Comparison of ENCODE assay signal across 14 cellular contexts in genomic region chr16:67169011-67169451, GRCh38. TPM values are rescaled to one million over a fixed set of nuclear protein-coding genes. Genes with fewer than 3 reads are reported as not detected.
DNase-seq lines count a peak whose midpoint lies in the region; TF ChIP-seq lines count a peak whose summit lies in the region.
"Had no signal": no experiment of that assay in that cellular context is flagged by ENCODE, and none has a peak within 500 bp of the region (broad histone marks: within the 10 kb centered on the region; RNA-seq: fewer than 3 reads in every experiment).

No MANE protein-coding gene starts in this region.

- no peak for TF ChIP-seq POLR2A in sigmoid colon (IDR thresholded peaks at IDR 0.05)

- no peaks in the 10 kb centered on the region for H4K20me1 ChIP-seq in H9 (ENCODE audit: control insufficient read depth, insufficient read depth, insufficient read length)

- peaks cover 36 to 62% of the 10 kb centered on the region in 2 experiments for H3K4me1 Mint-ChIP-seq in H9

- no peak overlapping the region for H2AK5ac ChIP-seq in H9 (ENCODE audit: insufficient read length, low read length)

- H3K9ac ChIP-seq in H9 (ENCODE audit: extremely low read depth, insufficient read length, low read length), result no peak overlapping the region

- H4K8ac ChIP-seq in H9 (replicated peaks; ENCODE audit: insufficient read length, low read depth, low read length), result no peak overlapping the region

- H3K23me2 ChIP-seq in H9 (ENCODE audit: insufficient read length, low read depth, low read length, poor library complexity, severe bottlenecking), result peaks cover 13% of the 10 kb centered on the region

- H3K36me3 Mint-ChIP-seq in H9 (ENCODE audit: insufficient read depth in 1 of 3, low read depth in 3 of 3), result peaks cover 0 to 2% (median 0%) of the 10 kb centered on the region in 3 experiments; a peak in 1 of 7 replicates
- H3K36me3 Mint-ChIP-seq: CD8-positive, alpha-beta T cell had no signal

- H2BK12ac ChIP-seq in H9 (ENCODE audit: insufficient read length, low read depth, low read length), result no peak overlapping the region

- no peak overlapping the region for H2BK15ac ChIP-seq in H9 (ENCODE audit: low read depth, low read length)

- H3K4me3 ChIP-seq in WERI-Rb-1 (ENCODE audit: low read depth, low read length) (peak overlapping the region; percentile 62), right atrium auricular region (no peak overlapping the region), sigmoid colon (peak overlapping the region in 1 of 4 donors; percentile 56)

- H3K9me3 ChIP-seq in H9 (ENCODE audit: control insufficient read depth, low read depth, low read length), result no peaks in the 10 kb centered on the region
- H3K9me3 ChIP-seq in WERI-Rb-1 (ENCODE audit: severe bottlenecking), result no peaks in the 10 kb centered on the region
- H3K9me3 ChIP-seq in right atrium auricular region, result no peaks in the 10 kb centered on the region
- H3K9me3 ChIP-seq in sigmoid colon, result no peaks in the 10 kb centered on the region
- H3K9me3 ChIP-seq: left lung, pancreas had no signal

- no peak overlapping the region for H2AFZ ChIP-seq in H9 (ENCODE audit: low read length)

- H3K27me3 ChIP-seq in H9 (ENCODE audit: insufficient read depth, low read length) (peaks cover 72% of the 10 kb centered on the region), WERI-Rb-1 (ENCODE audit: insufficient read depth, low read depth, severe bottlenecking) (no peaks in the 10 kb centered on the region), right atrium auricular region (no peaks in the 10 kb centered on the region), sigmoid colon (peaks cover 19 to 24% (median 20%) of the 10 kb centered on the region in 3 donors)
- H3K27me3 ChIP-seq: pancreas had no signal

- no peak overlapping the region for H2BK120ac ChIP-seq in H9 (ENCODE audit: low read depth, low read length, poor library complexity, severe bottlenecking)

- H3K14ac ChIP-seq in H9 (ENCODE audit: insufficient read depth, low read length), result no peak overlapping the region

- H3K79me2 ChIP-seq in H9 (ENCODE audit: insufficient read depth, low read length), result no peaks in the 10 kb centered on the region

- TF ChIP-seq CTCF in H9 (conservative IDR thresholded peaks at IDR 0.05), result no peak
- TF ChIP-seq CTCF in WERI-Rb-1 (IDR thresholded peaks at IDR 0.05; ENCODE audit: low read depth, low read length), result no peak
- no peak for TF ChIP-seq CTCF in right atrium auricular region (IDR thresholded peaks at IDR 0.05)
- no peak for TF ChIP-seq CTCF in sigmoid colon (IDR thresholded peaks at IDR 0.05)

- H3K4me2 ChIP-seq in H9 (ENCODE audit: insufficient read depth, insufficient read length, low read length), result peak overlapping the region; percentile 60

- peak overlapping the region; percentile 62 to 87 for H3K4me3 Mint-ChIP-seq in H9

- no peak overlapping the region for H2BK20ac ChIP-seq in H9 (ENCODE audit: low read depth, low read length, poor library complexity, severe bottlenecking)

- intact Hi-C loops in sigmoid colon (cut with DNase I), result no loop called here

- H3K27me3 Mint-ChIP-seq in H9 (ENCODE audit: low read depth), result peaks cover 92% of the 10 kb centered on the region

- no peak overlapping the region for H3K4ac ChIP-seq in H9 (ENCODE audit: low read depth, low read length)

- H4K91ac ChIP-seq in H9 (ENCODE audit: insufficient read length, low read depth, low read length), result no peak overlapping the region

- H3K9me3 Mint-ChIP-seq in H9, result peaks cover 0 to 3% of the 10 kb centered on the region in 2 experiments; a peak in 1 of 5 replicates
- H3K9me3 Mint-ChIP-seq: CD8-positive, alpha-beta T cell; stimulated activated naive CD8-positive, alpha-beta T cell treated with anti-CD3 and anti-CD28 coated beads, Interleukin-15, Interleukin-2, amounts not matched to agents 100 ng/mL and 50 ng/mL, for 24 hours had no signal

- no peak overlapping the region for H3K56ac ChIP-seq in H9 (ENCODE audit: insufficient read length, low read depth, low read length)

- no peak overlapping the region for H3K27ac Mint-ChIP-seq in H9
- H3K27ac Mint-ChIP-seq: CD8-positive, alpha-beta T cell; stimulated activated naive CD8-positive, alpha-beta T cell treated with anti-CD3 and anti-CD28 coated beads, Interleukin-15, Interleukin-2, amounts not matched to agents 100 ng/mL and 50 ng/mL, for 24 hours had no signal

- no peak for TF ChIP-seq EP300 in sigmoid colon (IDR thresholded peaks at IDR 0.05)

- H3K79me1 ChIP-seq in H9 (ENCODE audit: insufficient read depth, low read depth, low read length, poor library complexity, severe bottlenecking), result no peaks in the 10 kb centered on the region

- H3K23ac ChIP-seq in H9 (ENCODE audit: insufficient read length, low read depth, low read length), result no peak overlapping the region

- no peak overlapping the region for H3T11ph ChIP-seq in H9 (ENCODE audit: low read length)

- peaks cover 5% of the 10 kb centered on the region; the same call in 1 of the 2 replicates for H3K4me1 ChIP-seq in H9 (ENCODE audit: insufficient read depth, low read length)
- peaks cover 0 to 69% of the 10 kb centered on the region in 2 donors for H3K4me1 ChIP-seq in right atrium auricular region
- H3K4me1 ChIP-seq in sigmoid colon, result peaks cover 0 to 64% (median 61%) of the 10 kb centered on the region in 4 donors
- H3K4me1 ChIP-seq: foreskin keratinocyte had no signal

- no CpG with 5 or more reads among the region's 9 CpGs for WGBS in H9 (ENCODE audit: extremely low coverage, insufficient read length, low lambda C conversion rate)
- WGBS in sigmoid colon, 2 donors, result 55 to 71% methylated on average over 9 of the region's 9 CpGs

- DNase-seq in H9, result peak; percentile 77
- DNase-seq in WERI-Rb-1, result no peak
- DNase-seq in right atrium auricular region (ENCODE audit: low spot score), result no peak
- no peak for DNase-seq in sigmoid colon
- no peak for DNase-seq in activated CD4-positive, alpha-beta T cell treated with anti-CD3 and anti-CD28 coated beads, Interleukin-2, amount 50 U/mL, for 48 hours
- DNase-seq in H4 (ENCODE audit: low spot score), result no peak
- DNase-seq in NCI-H2196 (lab: John Stamatoyannopoulos, UW; ENCODE audit: unreplicated experiment), result no peak
- DNase-seq: foreskin keratinocyte; NCI-H1048; stimulated activated CD4-positive, alpha-beta T cell treated with anti-CD3 and anti-CD28 coated beads, Interleukin-4, amount 100 ng/mL, for 1 hour had no signal

- no peak overlapping the region for H3K18ac ChIP-seq in H9 (ENCODE audit: insufficient read length, low read depth, low read length)

- H2BK5ac ChIP-seq in H9 (ENCODE audit: insufficient read length, low read length), result no peak overlapping the region

- no peaks in the 10 kb centered on the region for H3K36me3 ChIP-seq in WERI-Rb-1
- H3K36me3 ChIP-seq in right atrium auricular region, result no peaks in the 10 kb centered on the region
- H3K36me3 ChIP-seq in sigmoid colon, result no peaks in the 10 kb centered on the region
- H3K36me3 ChIP-seq: left lung, pancreas had no signal

- no peak overlapping the region for H3K27ac ChIP-seq in H9 (ENCODE audit: insufficient read length, low read depth, low read length)
- peak overlapping the region; percentile 94 for H3K27ac ChIP-seq in WERI-Rb-1
- H3K27ac ChIP-seq in right atrium auricular region, result peak overlapping the region; percentile 90 to 93
- peak overlapping the region; percentile 87 to 95 (median 90) for H3K27ac ChIP-seq in sigmoid colon
- H3K27ac ChIP-seq: foreskin keratinocyte had no signal

- H4K5ac ChIP-seq in H9 (ENCODE audit: insufficient read length, low read depth, low read length), result no peak overlapping the region

RNA-seq across cellular contexts. Expression of gene NOL3, which starts 1.3 kb away (rescaled TPM):
- total RNA-seq in H9 (2021), result 5.6 and 5.9 TPM in 2 replicates
- total RNA-seq in right atrium auricular region, result 100 to 1,000 TPM in 1 of 2 donors, 10 to 100 TPM in 1; 87.5 to 103 TPM
- total RNA-seq in sigmoid colon, result 10 to 100 TPM; 23.2 to 36.7 (median 25.9) TPM
- 10 to 100 TPM; 12.7 to 23.9 (median 13.2) TPM for polyA plus RNA-seq in sigmoid colon
- total RNA-seq in H4 (2014; rRNA removed; shearing (Covaris generic)), result 39.4 and 47.9 TPM in 2 replicates

RNA-seq across cellular contexts. Expression of gene HSF4, which starts 4.5 kb away (rescaled TPM):
- total RNA-seq in H9 (2021), result 1.2 and 1.5 TPM in 2 replicates
- total RNA-seq in right atrium auricular region, result 100 to 1,000 TPM in 1 of 2 donors, 10 to 100 TPM in 1; 15.3 to 157 TPM
- total RNA-seq in sigmoid colon, result 100 to 1,000 TPM in 1 of 4 donors, 10 to 100 TPM in 3; 21.2 to 109 (median 25.8) TPM
- polyA plus RNA-seq in sigmoid colon, result 10 to 100 TPM in 1 of 3 donors, 1 to 10 TPM in 2; 1.2 to 17.9 (median 3.6) TPM
- total RNA-seq in H4 (2014; rRNA removed; shearing (Covaris generic)), result 0.50 TPM in 1 of 2 replicates, not detected in the other

RNA-seq across cellular contexts. Expression of gene FBXL8, which starts 9.3 kb away (rescaled TPM):
- total RNA-seq in H9 (2021), result 0.59 and 0.75 TPM in 2 replicates
- 10 to 100 TPM in 1 of 2 donors, 1 to 10 TPM in 1; 9.5 to 11.6 TPM for total RNA-seq in right atrium auricular region
- 10 to 100 TPM in 2 of 4 donors, 1 to 10 TPM in 2; 7.5 to 11.8 (median 9.7) TPM for total RNA-seq in sigmoid colon
- polyA plus RNA-seq in sigmoid colon, result 10 to 100 TPM in 2 of 3 donors, 1 to 10 TPM in 1; 4.9 to 19.1 (median 10.8) TPM
- total RNA-seq in H4 (2014; rRNA removed; shearing (Covaris generic)), result 1.3 and 3.3 TPM in 2 replicates

RNA-seq across cellular contexts. Expression of gene TRADD, which starts 9.3 kb away (rescaled TPM):
- total RNA-seq in H9 (2021) (1.4 and 1.7 TPM in 2 replicates), right atrium auricular region (10 to 100 TPM; 12.8 to 16.1 TPM), sigmoid colon (10 to 100 TPM; 16.1 to 23.2 (median 19.6) TPM)
- 10 to 100 TPM; 23.4 to 30.2 (median 26.4) TPM for polyA plus RNA-seq in sigmoid colon
- total RNA-seq in H4 (2014; rRNA removed; shearing (Covaris generic)), result 13.6 and 17.9 TPM in 2 replicates

RNA-seq across cellular contexts. Expression of gene MATCAP1, which starts 14.7 kb away (rescaled TPM):
- total RNA-seq in H9 (2021), result 42.1 and 51.2 TPM in 2 replicates
- total RNA-seq in right atrium auricular region, result 1 to 10 TPM; 4.2 to 7.8 TPM
- total RNA-seq in sigmoid colon, result 10 to 100 TPM in 1 of 4 donors, 1 to 10 TPM in 3; 6.6 to 22.2 (median 9.7) TPM
- polyA plus RNA-seq in sigmoid colon, result 10 to 100 TPM in 1 of 3 donors, 1 to 10 TPM in 2; 3.0 to 30.3 (median 4.8) TPM
- total RNA-seq in H4 (2014; rRNA removed; shearing (Covaris generic)), result 3.5 and 4.5 TPM in 2 replicates
